In the genomic region with DNA sequence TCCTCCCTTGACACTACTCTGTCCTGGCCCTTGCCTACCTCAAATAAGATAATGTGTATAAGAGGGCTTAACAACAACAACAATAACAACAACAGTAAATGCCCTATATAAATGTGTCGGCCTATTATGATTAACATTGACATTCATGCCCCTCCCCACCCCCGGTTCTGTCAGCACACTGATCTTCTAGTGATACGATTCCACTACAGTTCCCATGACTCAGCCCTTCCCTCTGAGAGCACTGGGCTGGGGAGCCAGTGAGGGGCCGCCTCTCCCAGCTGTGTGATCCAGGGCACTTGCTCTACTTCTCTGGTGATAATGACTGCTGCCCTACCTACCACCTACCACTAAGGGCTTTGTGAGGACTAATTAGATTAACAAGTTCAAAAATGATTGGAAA, we compare ENCODE assay signal across 17 cellular contexts.
DNase-seq lines count a peak whose midpoint lies in the region; ATAC-seq lines count a peak whose summit lies in the region.
"Had no signal": no experiment of that assay in that cellular context is flagged by ENCODE, and none has a peak within 500 bp of the region (broad histone marks: within the 10 kb centered on the region; RNA-seq: fewer than 3 reads in every experiment).

No MANE protein-coding gene starts in this region.

- H3K36me3 Mint-ChIP-seq in activated CD4-positive, alpha-beta T cell treated with anti-CD3 and anti-CD28 coated beads for 36 hours (ENCODE audit: low read depth) = peaks cover 4% of the 10 kb centered on the region
- no peaks in the 10 kb centered on the region for H3K36me3 Mint-ChIP-seq in activated CD4-positive, alpha-beta T cell treated with anti-CD3 and anti-CD28 coated beads, Interleukin-2, amount 10 ng/mL, durations not matched to agents 7 days and 5 days (ENCODE audit: low read depth)
- H3K36me3 Mint-ChIP-seq in activated naive CD8-positive, alpha-beta T cell treated with anti-CD3 and anti-CD28 coated beads, Interleukin-2, amount 10 ng/mL, durations not matched to agents 7 days and 5 days = peaks cover 4% of the 10 kb centered on the region
- H3K36me3 Mint-ChIP-seq in activated naive CD8-positive, alpha-beta T cell treated with anti-CD3 and anti-CD28 coated beads for 36 hours = peaks cover 8% of the 10 kb centered on the region
- H3K36me3 Mint-ChIP-seq in activated T-helper 17 cell treated with anti-CD3 and anti-CD28 coated beads, Interleukin-2, amount 50 U/mL, for 72 hours (ENCODE audit: low read depth) = no peaks in the 10 kb centered on the region

- H3K4me1 Mint-ChIP-seq in activated CD4-positive, alpha-beta T cell treated with anti-CD3 and anti-CD28 coated beads for 36 hours = peaks cover 24% of the 10 kb centered on the region
- H3K4me1 Mint-ChIP-seq in activated CD4-positive, alpha-beta T cell treated with anti-CD3 and anti-CD28 coated beads, Interleukin-2, amount 10 ng/mL, durations not matched to agents 7 days and 5 days = peaks cover 22% of the 10 kb centered on the region
- H3K4me1 Mint-ChIP-seq in activated naive CD8-positive, alpha-beta T cell treated with anti-CD3 and anti-CD28 coated beads, Interleukin-2, amount 10 ng/mL, durations not matched to agents 7 days and 5 days = peaks cover 22% of the 10 kb centered on the region
- H3K4me1 Mint-ChIP-seq in activated naive CD8-positive, alpha-beta T cell treated with anti-CD3 and anti-CD28 coated beads for 36 hours = peaks cover 30% of the 10 kb centered on the region
- peaks cover 9% of the 10 kb centered on the region for H3K4me1 Mint-ChIP-seq in activated T-helper 17 cell treated with anti-CD3 and anti-CD28 coated beads, Interleukin-2, amount 50 U/mL, for 72 hours

- POLR2A ChIA-PET in activated CD4-positive, alpha-beta T cell treated with anti-CD3 and anti-CD28 coated beads for 36 hours (lab: Charles Lee) = no interaction called here
- POLR2A ChIA-PET in activated CD4-positive, alpha-beta T cell treated with anti-CD3 and anti-CD28 coated beads, Interleukin-2, amount 10 ng/mL, durations not matched to agents 7 days and 5 days (lab: Charles Lee) = no interaction called here
- POLR2A ChIA-PET in activated naive CD8-positive, alpha-beta T cell treated with anti-CD3 and anti-CD28 coated beads, Interleukin-2, amount 10 ng/mL, durations not matched to agents 7 days and 5 days (lab: Charles Lee) = no interaction called here

- no peak overlapping the region for H3K4me3 Mint-ChIP-seq in activated CD4-positive, alpha-beta T cell treated with anti-CD3 and anti-CD28 coated beads for 36 hours
- H3K4me3 Mint-ChIP-seq in activated CD4-positive, alpha-beta T cell treated with anti-CD3 and anti-CD28 coated beads, Interleukin-2, amount 10 ng/mL, durations not matched to agents 7 days and 5 days = no peak overlapping the region
- no peak overlapping the region for H3K4me3 Mint-ChIP-seq in activated naive CD8-positive, alpha-beta T cell treated with anti-CD3 and anti-CD28 coated beads, Interleukin-2, amount 10 ng/mL, durations not matched to agents 7 days and 5 days
- no peak overlapping the region for H3K4me3 Mint-ChIP-seq in activated naive CD8-positive, alpha-beta T cell treated with anti-CD3 and anti-CD28 coated beads for 36 hours
- no peak overlapping the region for H3K4me3 Mint-ChIP-seq in activated T-helper 17 cell treated with anti-CD3 and anti-CD28 coated beads, Interleukin-2, amount 50 U/mL, for 72 hours
- H3K4me3 Mint-ChIP-seq: CD4-positive, CD25-positive, alpha-beta regulatory T cell; HFFc6 had no signal

- no peak overlapping the region for H3K27ac Mint-ChIP-seq in activated CD4-positive, alpha-beta T cell treated with anti-CD3 and anti-CD28 coated beads for 36 hours
- no peak overlapping the region for H3K27ac Mint-ChIP-seq in activated CD4-positive, alpha-beta T cell treated with anti-CD3 and anti-CD28 coated beads, Interleukin-2, amount 10 ng/mL, durations not matched to agents 7 days and 5 days
- peak overlapping the region; percentile 2 for H3K27ac Mint-ChIP-seq in activated naive CD8-positive, alpha-beta T cell treated with anti-CD3 and anti-CD28 coated beads, Interleukin-2, amount 10 ng/mL, durations not matched to agents 7 days and 5 days
- no peak overlapping the region for H3K27ac Mint-ChIP-seq in activated naive CD8-positive, alpha-beta T cell treated with anti-CD3 and anti-CD28 coated beads for 36 hours
- no peak overlapping the region for H3K27ac Mint-ChIP-seq in activated T-helper 17 cell treated with anti-CD3 and anti-CD28 coated beads, Interleukin-2, amount 50 U/mL, for 72 hours
- H3K27ac Mint-ChIP-seq: HFFc6 had no signal

- peak; percentile 50 for ATAC-seq in activated CD4-positive, alpha-beta T cell treated with anti-CD3 and anti-CD28 coated beads for 36 hours
- no peak for ATAC-seq in activated naive CD8-positive, alpha-beta T cell treated with anti-CD3 and anti-CD28 coated beads, Interleukin-2, amount 10 ng/mL, durations not matched to agents 7 days and 5 days (ENCODE audit: low read depth)
- ATAC-seq in activated T-helper 17 cell treated with anti-CD3 and anti-CD28 coated beads, Interleukin-2, amount 50 U/mL, for 72 hours (replicated peaks) = peak; percentile 28

- intact Hi-C loops in activated CD4-positive, alpha-beta T cell treated with anti-CD3 and anti-CD28 coated beads for 36 hours (cut with DNase I, micrococcal nuclease) = no loop called here

- peak; percentile 32 for DNase-seq in activated CD4-positive, alpha-beta T cell treated with anti-CD3 and anti-CD28 coated beads for 36 hours
- no peak for DNase-seq in activated CD4-positive, alpha-beta T cell treated with anti-CD3 and anti-CD28 coated beads, Interleukin-2, amount 10 ng/mL, durations not matched to agents 7 days and 5 days
- no peak for DNase-seq in activated naive CD8-positive, alpha-beta T cell treated with anti-CD3 and anti-CD28 coated beads, Interleukin-2, amount 10 ng/mL, durations not matched to agents 7 days and 5 days
- no peak for DNase-seq in activated naive CD8-positive, alpha-beta T cell treated with anti-CD3 and anti-CD28 coated beads for 36 hours
- DNase-seq in stimulated activated CD4-positive, alpha-beta T cell treated with anti-CD3 and anti-CD28 coated beads, Interleukin-4, amount 100 ng/mL, for 4 hours = peak; percentile 3 to 10
- no peak for DNase-seq in GDM1 (lab: John Stamatoyannopoulos, UW)
- DNase-seq: BE2C; CD4-positive, CD25-positive, alpha-beta regulatory T cell; COR-L47; DMS 273 treated with DMSO at 0.1 percent for 48 hours; DND-41; H7; HFFc6; MV-4-11; NCI-H1694 treated with DMSO at 0.1 percent for 48 hours; Peyer's patch had no signal

- no peaks in the 10 kb centered on the region for H3K9me3 Mint-ChIP-seq in activated CD4-positive, alpha-beta T cell treated with anti-CD3 and anti-CD28 coated beads for 36 hours (ENCODE audit: low read depth)
- no peaks in the 10 kb centered on the region for H3K9me3 Mint-ChIP-seq in activated CD4-positive, alpha-beta T cell treated with anti-CD3 and anti-CD28 coated beads, Interleukin-2, amount 10 ng/mL, durations not matched to agents 7 days and 5 days
- no peaks in the 10 kb centered on the region for H3K9me3 Mint-ChIP-seq in activated naive CD8-positive, alpha-beta T cell treated with anti-CD3 and anti-CD28 coated beads, Interleukin-2, amount 10 ng/mL, durations not matched to agents 7 days and 5 days
- H3K9me3 Mint-ChIP-seq in activated naive CD8-positive, alpha-beta T cell treated with anti-CD3 and anti-CD28 coated beads for 36 hours = no peaks in the 10 kb centered on the region
- H3K9me3 Mint-ChIP-seq in activated T-helper 17 cell treated with anti-CD3 and anti-CD28 coated beads, Interleukin-2, amount 50 U/mL, for 72 hours = no peaks in the 10 kb centered on the region
- H3K9me3 Mint-ChIP-seq: CD4-positive, CD25-positive, alpha-beta regulatory T cell; HFFc6 had no signal

- CTCF ChIA-PET in activated CD4-positive, alpha-beta T cell treated with anti-CD3 and anti-CD28 coated beads for 36 hours (lab: Charles Lee) = no interaction called here
- CTCF ChIA-PET in activated CD4-positive, alpha-beta T cell treated with anti-CD3 and anti-CD28 coated beads, Interleukin-2, amount 10 ng/mL, durations not matched to agents 7 days and 5 days (lab: Charles Lee) = interaction anchor here (1.2 to 2.6 kb wide), 3 partner anchors 9 to 98 kb away, joined by 6 to 7 read pairs (median 6); partner anchors contain the start of gene CLPB

- no peaks in the 10 kb centered on the region for H3K27me3 Mint-ChIP-seq in activated CD4-positive, alpha-beta T cell treated with anti-CD3 and anti-CD28 coated beads for 36 hours
- no peaks in the 10 kb centered on the region for H3K27me3 Mint-ChIP-seq in activated CD4-positive, alpha-beta T cell treated with anti-CD3 and anti-CD28 coated beads, Interleukin-2, amount 10 ng/mL, durations not matched to agents 7 days and 5 days
- no peaks in the 10 kb centered on the region for H3K27me3 Mint-ChIP-seq in activated naive CD8-positive, alpha-beta T cell treated with anti-CD3 and anti-CD28 coated beads, Interleukin-2, amount 10 ng/mL, durations not matched to agents 7 days and 5 days
- no peaks in the 10 kb centered on the region for H3K27me3 Mint-ChIP-seq in activated naive CD8-positive, alpha-beta T cell treated with anti-CD3 and anti-CD28 coated beads for 36 hours
- no peaks in the 10 kb centered on the region for H3K27me3 Mint-ChIP-seq in activated T-helper 17 cell treated with anti-CD3 and anti-CD28 coated beads, Interleukin-2, amount 50 U/mL, for 72 hours
- H3K27me3 Mint-ChIP-seq: CD4-positive, CD25-positive, alpha-beta regulatory T cell had no signal

Comparison
In these comparisons a context has a peak if more than half of its experiments do, and no peak if none do; other contexts are left out.
1. DNase-seq: peak in activated CD4-positive, alpha-beta T cell treated with anti-CD3 and anti-CD28 coated beads for 36 hours (single experiment) and stimulated activated CD4-positive, alpha-beta T cell treated with anti-CD3 and anti-CD28 coated beads, Interleukin-4, amount 100 ng/mL, for 4 hours (2 of 2); none in activated CD4-positive, alpha-beta T cell treated with anti-CD3 and anti-CD28 coated beads, Interleukin-2, amount 10 ng/mL, durations not matched to agents 7 days and 5 days (single experiment), activated naive CD8-positive, alpha-beta T cell treated with anti-CD3 and anti-CD28 coated beads, Interleukin-2, amount 10 ng/mL, durations not matched to agents 7 days and 5 days (single experiment), activated naive CD8-positive, alpha-beta T cell treated with anti-CD3 and anti-CD28 coated beads for 36 hours (single experiment) and GDM1 (single experiment).